Comparison of ENCODE assay signal across 28 cellular contexts in the genomic region with DNA sequence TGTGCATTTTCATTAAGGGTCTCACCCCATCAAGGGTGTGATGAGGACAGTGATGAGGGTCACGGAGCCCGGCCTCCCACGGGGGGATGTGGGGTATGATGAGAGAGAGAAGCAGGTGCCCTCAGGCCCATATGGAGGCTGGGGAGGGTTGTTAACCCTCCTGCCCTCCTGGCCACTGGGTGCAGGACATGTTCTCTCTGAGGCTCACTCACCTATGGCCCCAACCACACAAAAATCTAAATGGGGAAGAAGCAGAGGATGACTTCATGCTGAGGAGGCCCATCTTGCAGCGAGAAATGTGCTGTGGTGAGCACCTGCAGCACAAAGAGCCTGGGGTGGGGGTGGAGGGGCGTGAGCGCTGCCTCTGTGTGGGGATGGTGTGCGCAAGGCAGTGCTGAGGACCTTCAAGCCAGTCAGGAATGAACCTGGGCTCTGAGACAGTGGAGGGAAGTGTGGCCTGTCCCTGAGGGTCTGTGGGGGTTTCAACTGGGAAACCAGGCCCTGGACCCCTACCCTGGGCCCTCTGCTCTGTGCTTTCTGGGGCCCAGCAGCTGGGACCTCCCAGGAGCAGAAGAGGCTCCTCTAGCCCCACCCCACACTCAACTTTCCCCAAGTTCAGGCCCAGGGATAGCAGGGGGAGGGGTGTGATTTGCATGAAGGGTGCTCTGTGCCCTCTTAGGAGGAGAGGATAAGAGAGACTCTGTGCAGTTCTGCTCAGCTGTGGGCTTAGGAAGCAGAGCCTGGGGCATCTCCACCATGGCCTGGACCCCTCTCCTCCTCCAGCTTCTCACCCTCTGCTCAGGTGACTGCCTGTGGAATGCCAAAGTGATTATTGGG. TPM values are rescaled to one million over a fixed set of nuclear protein-coding genes. Genes with fewer than 3 reads are reported as not detected.
A peak's percentile ranks its signal among the peaks of the same experiment; 100 is the strongest.
DNase-seq lines count a peak whose midpoint lies in the region; ATAC-seq, FAIRE-seq and TF ChIP-seq lines count a peak whose summit lies in the region.
"Had no signal": no experiment of that assay in that cellular context is flagged by ENCODE, and none has a peak within 500 bp of the region (broad histone marks: within the 10 kb centered on the region; RNA-seq: fewer than 3 reads in every experiment).

No MANE protein-coding gene starts in this region.

- CTCF ChIA-PET in GM12878 (lab: Yijun Ruan, JAX), result interaction anchor here (13.5 kb wide), 1 partner anchor 33 kb away, joined by 177 read pairs; no protein-coding TSS in a partner anchor
- CTCF ChIA-PET in CD4-positive, alpha-beta memory T cell (lab: Charles Lee; ENCODE audit: partially characterized antibody), result no interaction called here

- peak overlapping the region; percentile 69 to 88 (median 87) for H3K4me3 Mint-ChIP-seq in IgD-negative memory B cell
- no peak overlapping the region for H3K4me3 Mint-ChIP-seq in stimulated activated effector memory CD8-positive, alpha-beta T cell treated with anti-CD3 and anti-CD28 coated beads, Interleukin-12 subunit alpha, Interleukin-12 subunit beta, amount 100 ng/mL, for 72 hours
- H3K4me3 Mint-ChIP-seq in CD4-positive, alpha-beta memory T cell, result no peak overlapping the region
- H3K4me3 Mint-ChIP-seq: naive thymus-derived CD4-positive, alpha-beta T cell had no signal

- no peaks in the 10 kb centered on the region for H3K27me3 Mint-ChIP-seq in IgD-negative memory B cell
- H3K27me3 Mint-ChIP-seq in CD4-positive, alpha-beta memory T cell, result no peaks in the 10 kb centered on the region

- H3K9ac ChIP-seq in GM12878 (ENCODE audit: control insufficient read depth, insufficient read depth, low read length), result peak overlapping the region; percentile 79

- no peak for DNase-seq in GM12891 (ENCODE audit: insufficient read length, low spot score)
- no peak for DNase-seq in GM12878 (ENCODE audit: low read depth, low spot score)
- peak in 1 of 2 donors; percentile 36 for DNase-seq in stimulated activated effector memory CD8-positive, alpha-beta T cell treated with anti-CD3 and anti-CD28 coated beads, Interleukin-12 subunit alpha, Interleukin-12 subunit beta, amount 100 ng/mL, for 72 hours (ENCODE audit: low spot score in 2 of 2)
- no peak for DNase-seq in H7
- no peak for DNase-seq in CD4-positive, alpha-beta memory T cell
- DNase-seq: activated CD4-positive, alpha-beta T cell treated with anti-CD3 and anti-CD28 coated beads, Interleukin-2, amount 50 U/mL, for 1 hour; activated gamma-delta T cell; adrenal gland; COR-L47; foreskin keratinocyte; hippocampal formation; naive thymus-derived CD4-positive, alpha-beta T cell; NCI-H1930; NCI-H446; NK-92 treated with Interleukin-12 subunit alpha and Interleukin-12 subunit beta, amount 100 ng/mL, for 24 hours; ovary; right lobe of liver; stimulated activated naive CD4-positive, alpha-beta T cell treated with Interleukin-2 at 50 U/mL for 16 hours; SW 1271 had no signal

- H3K36me3 Mint-ChIP-seq in IgD-negative memory B cell, result peaks cover 2% of the 10 kb centered on the region
- no peaks in the 10 kb centered on the region for H3K36me3 Mint-ChIP-seq in stimulated activated effector memory CD8-positive, alpha-beta T cell treated with anti-CD3 and anti-CD28 coated beads, Interleukin-12 subunit alpha, Interleukin-12 subunit beta, amount 100 ng/mL, for 72 hours
- no peaks in the 10 kb centered on the region for H3K36me3 Mint-ChIP-seq in CD4-positive, alpha-beta memory T cell
- H3K36me3 Mint-ChIP-seq: naive thymus-derived CD4-positive, alpha-beta T cell had no signal

- H3K27ac Mint-ChIP-seq in IgD-negative memory B cell, result peak overlapping the region; percentile 43 to 95 (median 91)
- no peak overlapping the region for H3K27ac Mint-ChIP-seq in stimulated activated effector memory CD8-positive, alpha-beta T cell treated with anti-CD3 and anti-CD28 coated beads, Interleukin-12 subunit alpha, Interleukin-12 subunit beta, amount 100 ng/mL, for 72 hours
- no peak overlapping the region for H3K27ac Mint-ChIP-seq in CD4-positive, alpha-beta memory T cell
- H3K27ac Mint-ChIP-seq: naive thymus-derived CD4-positive, alpha-beta T cell had no signal

- H3K36me3 ChIP-seq in GM12878 (ENCODE audit: control insufficient read depth in 2 of 2, insufficient read depth in 2 of 2, low read length in 1 of 2) (no peaks in the 10 kb centered on the region), H7 (replicated peaks; ENCODE audit: control insufficient read depth, insufficient read depth, low read length) (no peaks in the 10 kb centered on the region)
- no peaks in the 10 kb centered on the region for H3K36me3 ChIP-seq in CD4-positive, alpha-beta memory T cell (ENCODE audit: insufficient read depth, low read length)
- H3K36me3 ChIP-seq: adrenal gland, breast epithelium, HAP-1, ovary, right lobe of liver, tibial nerve had no signal

- BruUV-seq in GM12878 (replicated peaks; lab: Mats Ljungman, UMichigan), result no TSS peak

- SMC1A ChIA-PET in GM12878 (lab: Charles Lee; ENCODE audit: uncharacterized antibody, unreplicated experiment), result interaction anchor here (1.6 kb wide), 2 partner anchors 17 to 929 kb away, joined by 3 to 7 read pairs; no protein-coding TSS in a partner anchor

- ATAC-seq in GM12878 (peak; percentile 65), HG02678 (IDR thresholded peaks at IDR 0.05; ENCODE audit: unreplicated experiment) (no peak), HG03045 (IDR thresholded peaks at IDR 0.05; ENCODE audit: unreplicated experiment) (no peak)
- ATAC-seq in stimulated activated effector memory CD8-positive, alpha-beta T cell treated with anti-CD3 and anti-CD28 coated beads, Interleukin-12 subunit alpha, Interleukin-12 subunit beta, amount 100 ng/mL, for 72 hours, result peak; percentile 36
- ATAC-seq: foreskin keratinocyte; naive thymus-derived CD4-positive, alpha-beta T cell had no signal

- no peaks in the 10 kb centered on the region for H3K9me3 ChIP-seq in GM12878 (replicated peaks; ENCODE audit: control insufficient read depth, insufficient read depth, low read length)
- H3K9me3 ChIP-seq in CD4-positive, alpha-beta memory T cell (ENCODE audit: control insufficient read depth in 1 of 2, low read length in 2 of 2), result no peaks in the 10 kb centered on the region
- H3K9me3 ChIP-seq: adrenal gland, breast epithelium, HAP-1, ovary, right lobe of liver, tibial nerve had no signal

- H3K27me3 ChIP-seq in GM12878 (replicated peaks in 1 of 2; ENCODE audit: control insufficient read depth in 2 of 2, insufficient read depth in 2 of 2, low read length in 1 of 2), result no peaks in the 10 kb centered on the region
- peaks cover 46% of the 10 kb centered on the region for H3K27me3 ChIP-seq in H7 (ENCODE audit: control insufficient read depth, insufficient read depth, low read length)
- H3K27me3 ChIP-seq in CD4-positive, alpha-beta memory T cell (ENCODE audit: insufficient read depth, low read length), result no peaks in the 10 kb centered on the region
- H3K27me3 ChIP-seq: adrenal gland, breast epithelium, foreskin keratinocyte, ovary, right lobe of liver, tibial nerve had no signal

- intact Hi-C loops in GM12878 (cut with micrococcal nuclease; ENCODE audit: unreplicated experiment), result loop anchor here (5.0 kb wide), 1 partner anchor 43 kb away; a partner anchor contains a TSS
- intact Hi-C loops in CD4-positive, alpha-beta memory T cell (cut with micrococcal nuclease), result no loop called here

- peaks cover 8% of the 10 kb centered on the region; the same call in 1 of the 2 replicates for H3K79me2 ChIP-seq in GM12878 (ENCODE audit: control insufficient read depth, insufficient read depth, low read length)

- peaks cover 60% of the 10 kb centered on the region for H3K4me1 ChIP-seq in GM12878 (ENCODE audit: control insufficient read depth, insufficient read depth, low read length)
- H3K4me1 ChIP-seq in CD4-positive, alpha-beta memory T cell (ENCODE audit: insufficient read depth, low read length), result no peaks in the 10 kb centered on the region
- H3K4me1 ChIP-seq: adrenal gland, breast epithelium, right lobe of liver had no signal

- peaks cover 30 to 53% (median 46%) of the 10 kb centered on the region in 3 donors for H3K4me1 Mint-ChIP-seq in IgD-negative memory B cell
- H3K4me1 Mint-ChIP-seq in stimulated activated effector memory CD8-positive, alpha-beta T cell treated with anti-CD3 and anti-CD28 coated beads, Interleukin-12 subunit alpha, Interleukin-12 subunit beta, amount 100 ng/mL, for 72 hours, result peaks cover 6% of the 10 kb centered on the region
- H3K4me1 Mint-ChIP-seq in CD4-positive, alpha-beta memory T cell, result no peaks in the 10 kb centered on the region
- H3K4me1 Mint-ChIP-seq: naive thymus-derived CD4-positive, alpha-beta T cell had no signal

- in situ Hi-C loops in GM12878 (cut with MboI), result loop anchor here (5.0 kb wide), 1 partner anchor 927 kb away; no protein-coding TSS in a partner anchor

- FAIRE-seq in GM12891 (lab: Jason Lieb, UNC), result peak; percentile 86
- no peak for FAIRE-seq in GM12878 (lab: Jason Lieb, UNC)
- FAIRE-seq: islet of Langerhans, TTC549 had no signal

- H3K4me3 ChIP-seq in GM12878 (peak overlapping the region; percentile 58), H7 (ENCODE audit: insufficient read depth, low read depth, low read length) (no peak overlapping the region)
- no peak overlapping the region for H3K4me3 ChIP-seq in CD4-positive, alpha-beta memory T cell (ENCODE audit: low read length in 2 of 2)
- H3K4me3 ChIP-seq: adrenal gland, breast epithelium, HAP-1, lung, ovary, right lobe of liver, tibial nerve had no signal

- POLR2A ChIA-PET in GM12878 (lab: Charles Lee), result no interaction called here
- POLR2A ChIA-PET in CD4-positive, alpha-beta memory T cell (lab: Charles Lee; ENCODE audit: partially characterized antibody), result no interaction called here

- TF ChIP-seq EP300 in GM12878 (IDR thresholded peaks at IDR 0.05; ENCODE audit: borderline replicate concordance in 1 of 2, control insufficient read depth in 1 of 2, low read depth in 2 of 2, low read length in 2 of 2), result no peak

- no peaks in the 10 kb centered on the region for H4K20me1 ChIP-seq in GM12878 (ENCODE audit: control insufficient read depth, insufficient read depth)

- no peak for TF ChIP-seq POLR2A in GM12891 (IDR thresholded peaks at IDR 0.05; ENCODE audit: low read depth, low read length)
- TF ChIP-seq POLR2A in GM12878 (IDR thresholded peaks at IDR 0.05; ENCODE audit: low read depth, low read length), result peak; percentile 61

- H2AFZ ChIP-seq in GM12878 (ENCODE audit: control insufficient read depth, low read depth, low read length), result peak overlapping the region; percentile 38

- no peaks in the 10 kb centered on the region for H3K9me3 Mint-ChIP-seq in IgD-negative memory B cell
- H3K9me3 Mint-ChIP-seq in stimulated activated effector memory CD8-positive, alpha-beta T cell treated with anti-CD3 and anti-CD28 coated beads, Interleukin-12 subunit alpha, Interleukin-12 subunit beta, amount 100 ng/mL, for 72 hours, result no peaks in the 10 kb centered on the region
- no peaks in the 10 kb centered on the region for H3K9me3 Mint-ChIP-seq in CD4-positive, alpha-beta memory T cell
- H3K9me3 Mint-ChIP-seq: naive thymus-derived CD4-positive, alpha-beta T cell had no signal

- peak overlapping the region; percentile 81 for H3K4me2 ChIP-seq in GM12878 (ENCODE audit: control insufficient read depth, insufficient read depth)

- 83% methylated on average over 7 of the region's 7 CpGs for WGBS in GM12878 (ENCODE audit: insufficient coverage, insufficient replicate concordance, low lambda C conversion rate, missing lambda C conversion rate)

- TF ChIP-seq RAD21 in GM12878 (IDR thresholded peaks at IDR 0.05; ENCODE audit: insufficient read depth, low read depth, low read length), result no peak

- peak overlapping the region; percentile 92 for H3K27ac ChIP-seq in GM12878 (ENCODE audit: control insufficient read depth, insufficient read depth)
- H3K27ac ChIP-seq in CD4-positive, alpha-beta memory T cell (ENCODE audit: low read depth, low read length), result no peak overlapping the region
- H3K27ac ChIP-seq: adrenal gland, breast epithelium, foreskin keratinocyte, ovary, right lobe of liver, tibial nerve had no signal

- TF ChIP-seq CTCF in GM12878 (IDR thresholded peaks at IDR 0.05 in 2 of 3, conservative IDR thresholded peaks at IDR 0.05 in 1 of 3; ENCODE audit: control insufficient read depth in 2 of 3, extremely low read depth in 1 of 3, insufficient read depth in 1 of 3, low read depth in 3 of 3, low read length in 3 of 3), result no peak

- RAD21 ChIA-PET in GM12878 (lab: Charles Lee; ENCODE audit: unreplicated experiment), result interaction anchor here (0.8 to 12.8 kb wide), 2 partner anchors 12 to 18 kb away, joined by 3 to 229 read pairs; no protein-coding TSS in a partner anchor

RNA-seq across cellular contexts. Expression of a gene that starts 43.0 kb away (rescaled TPM):
- 12.7 TPM for polyA plus RNA-seq in GM12891 (2012; ENCODE audit: low read depth, missing spikeins)
- 22.7 TPM for polyA plus RNA-seq in IgD-negative memory B cell
- 173 TPM in 2 replicates for total RNA-seq in GM12878 (2013; cell fraction: nucleolus; rRNA removed)
- total RNA-seq in GM12878 (2014; rRNA removed), result 43.5 and 47.3 TPM in 2 replicates
- 19.9 and 22.1 TPM in 2 replicates for total RNA-seq in GM12878 (2014; rRNA removed; fragmentation: Illumina TruSeq; extraction: Trizol)
- 41.9 and 47.1 TPM in 2 replicates for total RNA-seq in GM12878 (2021)
- 7.4 TPM for polyA plus RNA-seq in GM12878 (2011; ENCODE audit: low read depth)
- 7.4 and 12.4 TPM in 2 replicates for polyA plus RNA-seq in GM12878 (2011; rRNA removed)
- 15.5 and 17.6 TPM in 2 replicates for polyA plus RNA-seq in GM12878 (2011; cell fraction: cytosol; rRNA removed)
- 137 and 161 TPM in 2 replicates for polyA plus RNA-seq in GM12878 (2011; cell fraction: nucleus; rRNA removed)
- polyA plus RNA-seq in GM12878 (2012), result 16.8 and 19.0 TPM in 2 replicates
- 12.8 and 29.6 TPM in 2 replicates for polyA plus RNA-seq in GM12878 (2014; fragmentation: Illumina TruSeq; extraction: Trizol)
- polyA plus RNA-seq in GM12878 (2014; fragmentation: Nextera tagmentation; extraction: Ambion mirVana), result 1 to 10 TPM in 1 of 2 experiments, under 1 TPM in 1; 0.60 to 1.6 TPM
- polyA plus RNA-seq in GM12878 (2014; rRNA removed), result 40.9 and 47.9 TPM in 2 replicates
- 10 to 100 TPM; 37.8 to 45.2 TPM for polyA plus RNA-seq in GM12878 (2016; fragmentation: Nextera tagmentation; extraction: Ambion mirVana)
- polyA minus RNA-seq in GM12878 (2011; rRNA and poly(A)+ RNA removed), result 17.1 and 23.3 TPM in 2 replicates
- polyA minus RNA-seq in GM12878 (2011; cell fraction: cytosol; rRNA and poly(A)+ RNA removed), result 6.9 and 8.7 TPM in 2 replicates
- polyA minus RNA-seq in GM12878 (2011; cell fraction: nucleus; rRNA and poly(A)+ RNA removed), result 31.7 and 48.4 TPM in 2 replicates
- 53.8 and 76.2 TPM in 2 replicates for total RNA-seq in H7 (2014; rRNA removed; shearing (Covaris generic))
- 10 to 100 TPM; 78.1 to 81.1 TPM for total RNA-seq in CD4-positive, alpha-beta memory T cell
- polyA plus RNA-seq in CD4-positive, alpha-beta memory T cell, result 10 to 100 TPM in 1 of 2 donors, 1 to 10 TPM in 1; 8.6 to 15.6 TPM

Comparison
In these comparisons a context has a peak if more than half of its experiments do, and no peak if none do; other contexts are left out.
1. H3K27ac Mint-ChIP-seq: peak in IgD-negative memory B cell (3 of 3); none in stimulated activated effector memory CD8-positive, alpha-beta T cell treated with anti-CD3 and anti-CD28 coated beads, Interleukin-12 subunit alpha, Interleukin-12 subunit beta, amount 100 ng/mL, for 72 hours (single experiment) and CD4-positive, alpha-beta memory T cell (0 of 7).
2. H3K4me3 Mint-ChIP-seq: peak in IgD-negative memory B cell (4 of 4); none in stimulated activated effector memory CD8-positive, alpha-beta T cell treated with anti-CD3 and anti-CD28 coated beads, Interleukin-12 subunit alpha, Interleukin-12 subunit beta, amount 100 ng/mL, for 72 hours (single experiment) and CD4-positive, alpha-beta memory T cell (0 of 8).
3. ATAC-seq: peak in GM12878 (single experiment) and stimulated activated effector memory CD8-positive, alpha-beta T cell treated with anti-CD3 and anti-CD28 coated beads, Interleukin-12 subunit alpha, Interleukin-12 subunit beta, amount 100 ng/mL, for 72 hours (single experiment); none in HG02678 (single experiment) and HG03045 (single experiment).